ENCODE assay signal across 19 cellular contexts in genomic region chr16:84957792-84958191, GRCh38. TPM values are rescaled to one million over a fixed set of nuclear protein-coding genes. Genes with fewer than 3 reads are reported as not detected.
A peak's percentile ranks its signal among the peaks of the same experiment; 100 is the strongest.
DNase-seq lines count a peak whose midpoint lies in the region; ATAC-seq, FAIRE-seq and TF ChIP-seq lines count a peak whose summit lies in the region.
"Had no signal": no experiment of that assay in that cellular context is flagged by ENCODE, and none has a peak within 500 bp of the region (broad histone marks: within the 10 kb centered on the region; RNA-seq: fewer than 3 reads in every experiment).

No MANE protein-coding gene starts in this region.

- intact Hi-C loops in Right ventricle myocardium inferior (cut with DNase I) (no loop called here), heart left ventricle (cut with DNase I) (no loop called here), vagina (cut with DNase I) (no loop called here)

- no peaks in the 10 kb centered on the region for H3K23me2 ChIP-seq in H1 (ENCODE audit: low read depth, low read length)

- H2BK15ac ChIP-seq in H1 (ENCODE audit: low read length) = no peak overlapping the region

- ATAC-seq in Right ventricle myocardium inferior = no peak
- ATAC-seq in heart left ventricle = no peak
- ATAC-seq: CD8-positive, alpha-beta T cell had no signal

- TF ChIP-seq POLR2A in heart left ventricle (IDR thresholded peaks at IDR 0.05) (no peak), H1 (IDR thresholded peaks at IDR 0.05; ENCODE audit: control extremely low read depth in 1 of 2, low read depth in 2 of 2, low read length in 2 of 2) (no peak), vagina (IDR thresholded peaks at IDR 0.05) (no peak)

- H2BK120ac ChIP-seq in H1 (replicated peaks; ENCODE audit: low read depth, low read length) = no peak overlapping the region

- no peaks in the 10 kb centered on the region for H3K79me1 ChIP-seq in H1 (ENCODE audit: low read depth, low read length)

- no peak overlapping the region for H3K4me2 ChIP-seq in H1 (ENCODE audit: insufficient read depth in 1 of 2, low read depth in 2 of 2, low read length in 2 of 2)
- H3K4me2 ChIP-seq: KMS-11 had no signal

- H3K4me3 ChIP-seq in heart left ventricle = no peak overlapping the region
- H3K4me3 ChIP-seq in H1 (ENCODE audit: extremely low read depth in 1 of 4, insufficient read depth in 2 of 4, low read depth in 3 of 4, low read length in 4 of 4) = no peak overlapping the region
- no peak overlapping the region for H3K4me3 ChIP-seq in vagina
- H3K4me3 ChIP-seq: HAP-1 had no signal

- H2BK12ac ChIP-seq in H1 (ENCODE audit: low read depth, low read length) = no peak overlapping the region

- H2BK20ac ChIP-seq in H1 (ENCODE audit: low read length) = no peak overlapping the region

- no peak overlapping the region for H3K56ac ChIP-seq in H1 (replicated peaks; ENCODE audit: insufficient read length, low read depth, low read length)

- no peak overlapping the region for H2AFZ ChIP-seq in H1 (ENCODE audit: low read length)

- H3K9me3 ChIP-seq in heart left ventricle (no peaks in the 10 kb centered on the region), H1 (ENCODE audit: insufficient read depth in 2 of 2, low read depth in 1 of 2, low read length in 1 of 2) (no peaks in the 10 kb centered on the region), vagina (no peaks in the 10 kb centered on the region)
- H3K9me3 ChIP-seq: BE2C, Caco-2, HAP-1 had no signal

- no peak for TF ChIP-seq RAD21 in Ishikawa (IDR thresholded peaks at IDR 0.05; ENCODE audit: low read depth)
- no peak for TF ChIP-seq RAD21 in H1 (IDR thresholded peaks at IDR 0.05 in 1 of 2, conservative IDR thresholded peaks at IDR 0.05 in 1 of 2; ENCODE audit: low read depth in 2 of 2, low read length in 2 of 2)

- no peak overlapping the region for H4K8ac ChIP-seq in H1 (ENCODE audit: extremely low read depth, insufficient read depth, low read length)

- no peak for FAIRE-seq in H1 (lab: Jason Lieb, UNC)
- FAIRE-seq: A204.1, GM12891 had no signal

- H4K5ac ChIP-seq in H1 (ENCODE audit: insufficient read length, low read depth, low read length) = no peak overlapping the region

- DNase-seq in Right ventricle myocardium inferior (ENCODE audit: missing footprints) = peak; percentile 13
- DNase-seq in heart left ventricle = no peak
- no peak for DNase-seq in H1 (ENCODE audit: low read depth in 1 of 2, low spot score in 2 of 2)
- DNase-seq in vagina (ENCODE audit: extremely low spot score in 2 of 2) = no peak
- DNase-seq in cerebellar nuclear complex (lab: John Stamatoyannopoulos, UW) = no peak
- no peak for DNase-seq in cerebellar cortex (ENCODE audit: low spot score)
- DNase-seq: BE2C; Caco-2; CD8-positive, alpha-beta T cell; DMS79; GOT3; HFFc6 had no signal

- no peak overlapping the region for H4K91ac ChIP-seq in H1 (replicated peaks; ENCODE audit: insufficient read length, low read length)

- H3K9ac ChIP-seq in H1 (replicated peaks in 1 of 4; ENCODE audit: extremely low read depth in 1 of 4, low read depth in 3 of 4, low read length in 3 of 4) = no peak overlapping the region
- H3K9ac ChIP-seq: KMS-11 had no signal

- POLR2A ChIA-PET in H1 (lab: Charles Lee; ENCODE audit: partially characterized antibody) = no interaction called here

- no peak overlapping the region for H3K23ac ChIP-seq in H1 (ENCODE audit: insufficient read length)

- H3K4me1 ChIP-seq in heart left ventricle (peaks cover 0 to 11% (median 7%) of the 10 kb centered on the region in 12 donors), H1 (replicated peaks in 1 of 4; ENCODE audit: control insufficient read depth in 3 of 4, insufficient read depth in 4 of 4, low read length in 3 of 4) (no peaks in the 10 kb centered on the region), vagina (peaks cover 9% of the 10 kb centered on the region)
- H3K4me1 ChIP-seq: HAP-1 had no signal

- H3K36me3 ChIP-seq in heart left ventricle = no peaks in the 10 kb centered on the region
- H3K36me3 ChIP-seq in H1 (ENCODE audit: control insufficient read depth in 2 of 4, insufficient read depth in 4 of 4, low read length in 3 of 4) = no peaks in the 10 kb centered on the region
- H3K36me3 ChIP-seq in vagina = no peaks in the 10 kb centered on the region
- H3K36me3 ChIP-seq: BE2C, HAP-1 had no signal

- CTCF ChIA-PET in H1 (lab: Charles Lee; ENCODE audit: partially characterized antibody) = interaction anchor here (0.6 to 1.3 kb wide), 6 partner anchors 11 to 219 kb away, joined by 3 to 4 read pairs (median 4); no protein-coding TSS in a partner anchor

- H4K20me1 ChIP-seq in H1 (replicated peaks in 1 of 2; ENCODE audit: control insufficient read depth in 1 of 2, insufficient read depth in 2 of 2, low read length in 2 of 2) = peaks cover 0 to 2% of the 10 kb centered on the region in 2 experiments

- no peak overlapping the region for H3K4ac ChIP-seq in H1 (replicated peaks; ENCODE audit: insufficient read length, low read depth, low read length)

- H2BK5ac ChIP-seq in H1 (ENCODE audit: low read depth, low read length) = no peak overlapping the region

- no peaks in the 10 kb centered on the region for H3K79me2 ChIP-seq in H1 (ENCODE audit: control insufficient read depth in 1 of 2, insufficient read depth in 2 of 2, low read length in 2 of 2)

- H2AK5ac ChIP-seq in H1 (ENCODE audit: low read depth, low read length) = no peak overlapping the region

- WGBS in heart left ventricle, 4 donors = 86 to 100% (median 96%) methylated on average over 1 of the region's 1 CpG
- WGBS in H1 (ENCODE audit: extremely low coverage in 1 of 2, insufficient coverage in 1 of 2, insufficient read length in 1 of 2, insufficient replicate concordance in 2 of 2, low coverage in 1 of 2, low lambda C conversion rate in 2 of 2, missing lambda C conversion rate in 1 of 2), 2 experiments = 100% methylated on average over 1 of the region's 1 CpG; no CpG with 5 or more reads in 1 of the 2 experiments

- H3K18ac ChIP-seq in H1 (ENCODE audit: extremely low read depth, low read length) = no peak overlapping the region

- H3K14ac ChIP-seq in H1 (ENCODE audit: insufficient read length) = no peak overlapping the region

- peaks cover 0 to 5% (median 0%) of the 10 kb centered on the region in 9 donors for H3K27me3 ChIP-seq in heart left ventricle
- no peaks in the 10 kb centered on the region for H3K27me3 ChIP-seq in H1 (replicated peaks in 1 of 4; ENCODE audit: control insufficient read depth in 3 of 4, extremely low read depth in 1 of 4, insufficient read depth in 3 of 4, low read length in 3 of 4)
- H3K27me3 ChIP-seq in vagina = no peaks in the 10 kb centered on the region
- H3K27me3 ChIP-seq: BE2C had no signal

- H3K27ac ChIP-seq in heart left ventricle (no peak overlapping the region), H1 (ENCODE audit: low read depth, low read length) (no peak overlapping the region), vagina (no peak overlapping the region)
- H3K27ac ChIP-seq: C4-2B, HL-60, KMS-11 had no signal

- no peak for TF ChIP-seq CTCF in heart left ventricle (IDR thresholded peaks at IDR 0.05)
- TF ChIP-seq CTCF in H1 (IDR thresholded peaks at IDR 0.05; ENCODE audit: control extremely low read depth in 1 of 3, insufficient read depth in 1 of 3, low read depth in 1 of 3, low read length in 3 of 3) = no peak
- TF ChIP-seq CTCF in vagina (IDR thresholded peaks at IDR 0.05) = no peak

- TF ChIP-seq EP300 in Ishikawa (IDR thresholded peaks at IDR 0.05; ENCODE audit: borderline replicate concordance) (no peak), H1 (IDR thresholded peaks at IDR 0.05; ENCODE audit: borderline replicate concordance in 1 of 2, low read depth in 2 of 2, low read length in 2 of 2) (no peak)

TF ChIP-seq in H1, 55 proteins besides CTCF, POLR2A, EP300 and RAD21:
- no peak for TF ChIP-seq MAFK (IDR thresholded peaks at IDR 0.05; ENCODE audit: low read depth, low read length)
- no peak for TF ChIP-seq CBX5 (IDR thresholded peaks at IDR 0.05; ENCODE audit: low read depth, low read length)
- peak; percentile 39; the same call in 1 of the 2 replicates for TF ChIP-seq USF2 (IDR thresholded peaks at IDR 0.05; ENCODE audit: low read length)
TF ChIP-seq in H1: peak in this region for 1.

RNA-seq across cellular contexts. Expression of gene ZDHHC7, which starts 53.5 kb away (rescaled TPM):
- total RNA-seq in Right ventricle myocardium inferior (41.4 TPM), heart left ventricle (10 to 100 TPM; 32.9 to 66.7 (median 44.7) TPM), vagina (37.3 TPM)
- polyA plus RNA-seq in heart left ventricle (10 to 100 TPM; 12.0 to 29.7 TPM), H1 (2011; rRNA removed) (56.3 and 125 TPM in 2 replicates)
- 40.5 and 43.5 TPM in 2 replicates for total RNA-seq in H1 (2021; fragmentation: NEBNext Ultra II Directional; extraction: Animal tissue kit (Norgen Biotek cat#: 25700))
- polyA plus RNA-seq in H1 (2011; cell fraction: cytosol; rRNA removed) = 45.4 TPM
- polyA plus RNA-seq in H1 (2011; cell fraction: nucleus; rRNA removed) = 67.9 TPM
- polyA plus RNA-seq in H1 (2012, experiment 1 of 2) = 28.9 to 38.4 TPM (median 30.3 TPM) in 4 replicates
- polyA plus RNA-seq in H1 (2012, experiment 2 of 2) = 19.1 TPM
- 31.1 TPM for polyA plus RNA-seq in H1 (2013, experiment 1 of 2)
- polyA plus RNA-seq in H1 (2013, experiment 2 of 2) = 32.2 TPM
- 46.1 and 48.2 TPM in 2 replicates for polyA minus RNA-seq in H1 (2011; rRNA and poly(A)+ RNA removed)
- 21.2 TPM for polyA minus RNA-seq in H1 (2011; cell fraction: cytosol; rRNA and poly(A)+ RNA removed)
- 19.7 TPM for polyA minus RNA-seq in H1 (2011; cell fraction: nucleus; rRNA and poly(A)+ RNA removed)
